1 cellular context compared by ENCODE assay signal in genomic region chr16:30535777-30536190, GRCh38.
A peak's percentile ranks its signal among the peaks of the same experiment; 100 is the strongest.
TF ChIP-seq lines count a peak whose summit lies in the region.

No MANE protein-coding gene starts in this region.

TF ChIP-seq in HepG2, 621 proteins besides CTCF, POLR2A, EP300 and RAD21 (continued from another document and continues in another):
- TF ChIP-seq, protein P1, sequence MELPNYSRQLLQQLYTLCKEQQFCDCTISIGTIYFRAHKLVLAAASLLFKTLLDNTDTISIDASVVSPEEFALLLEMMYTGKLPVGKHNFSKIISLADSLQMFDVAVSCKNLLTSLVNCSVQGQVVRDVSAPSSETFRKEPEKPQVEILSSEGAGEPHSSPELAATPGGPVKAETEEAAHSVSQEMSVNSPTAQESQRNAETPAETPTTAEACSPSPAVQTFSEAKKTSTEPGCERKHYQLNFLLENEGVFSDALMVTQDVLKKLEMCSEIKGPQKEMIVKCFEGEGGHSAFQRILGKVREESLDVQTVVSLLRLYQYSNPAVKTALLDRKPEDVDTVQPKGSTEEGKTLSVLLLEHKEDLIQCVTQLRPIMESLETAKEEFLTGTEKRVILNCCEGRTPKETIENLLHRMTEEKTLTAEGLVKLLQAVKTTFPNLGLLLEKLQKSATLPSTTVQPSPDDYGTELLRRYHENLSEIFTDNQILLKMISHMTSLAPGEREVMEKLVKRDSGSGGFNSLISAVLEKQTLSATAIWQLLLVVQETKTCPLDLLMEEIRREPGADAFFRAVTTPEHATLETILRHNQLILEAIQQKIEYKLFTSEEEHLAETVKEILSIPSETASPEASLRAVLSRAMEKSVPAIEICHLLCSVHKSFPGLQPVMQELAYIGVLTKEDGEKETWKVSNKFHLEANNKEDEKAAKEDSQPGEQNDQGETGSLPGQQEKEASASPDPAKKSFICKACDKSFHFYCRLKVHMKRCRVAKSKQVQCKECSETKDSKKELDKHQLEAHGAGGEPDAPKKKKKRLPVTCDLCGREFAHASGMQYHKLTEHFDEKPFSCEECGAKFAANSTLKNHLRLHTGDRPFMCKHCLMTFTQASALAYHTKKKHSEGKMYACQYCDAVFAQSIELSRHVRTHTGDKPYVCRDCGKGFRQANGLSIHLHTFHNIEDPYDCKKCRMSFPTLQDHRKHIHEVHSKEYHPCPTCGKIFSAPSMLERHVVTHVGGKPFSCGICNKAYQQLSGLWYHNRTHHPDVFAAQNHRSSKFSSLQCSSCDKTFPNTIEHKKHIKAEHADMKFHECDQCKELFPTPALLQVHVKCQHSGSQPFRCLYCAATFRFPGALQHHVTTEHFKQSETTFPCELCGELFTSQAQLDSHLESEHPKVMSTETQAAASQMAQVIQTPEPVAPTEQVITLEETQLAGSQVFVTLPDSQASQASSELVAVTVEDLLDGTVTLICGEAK (IDR thresholded peaks at IDR 0.05): no peak
- TF ChIP-seq, protein P1 (CRISPR knock-in tag; IDR thresholded peaks at IDR 0.05): peak; percentile 70; the same call in 1 of the 2 replicates
- TF ChIP-seq, protein P2, sequence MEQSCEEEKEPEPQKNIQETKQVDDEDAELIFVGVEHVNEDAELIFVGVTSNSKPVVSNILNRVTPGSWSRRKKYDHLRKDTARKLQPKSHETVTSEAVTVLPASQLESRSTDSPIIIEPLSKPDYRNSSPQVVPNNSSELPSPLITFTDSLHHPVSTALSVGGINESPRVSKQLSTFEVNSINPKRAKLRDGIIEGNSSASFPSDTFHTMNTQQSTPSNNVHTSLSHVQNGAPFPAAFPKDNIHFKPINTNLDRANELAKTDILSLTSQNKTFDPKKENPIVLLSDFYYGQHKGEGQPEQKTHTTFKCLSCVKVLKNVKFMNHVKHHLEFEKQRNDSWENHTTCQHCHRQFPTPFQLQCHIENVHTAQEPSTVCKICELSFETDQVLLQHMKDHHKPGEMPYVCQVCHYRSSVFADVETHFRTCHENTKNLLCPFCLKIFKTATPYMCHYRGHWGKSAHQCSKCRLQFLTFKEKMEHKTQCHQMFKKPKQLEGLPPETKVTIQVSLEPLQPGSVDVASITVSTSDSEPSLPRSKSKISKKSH (CRISPR knock-in tag; IDR thresholded peaks at IDR 0.05; ENCODE audit: borderline replicate concordance): peak; percentile 82; the same call in 1 of the 2 replicates
- TF ChIP-seq, protein P3, sequence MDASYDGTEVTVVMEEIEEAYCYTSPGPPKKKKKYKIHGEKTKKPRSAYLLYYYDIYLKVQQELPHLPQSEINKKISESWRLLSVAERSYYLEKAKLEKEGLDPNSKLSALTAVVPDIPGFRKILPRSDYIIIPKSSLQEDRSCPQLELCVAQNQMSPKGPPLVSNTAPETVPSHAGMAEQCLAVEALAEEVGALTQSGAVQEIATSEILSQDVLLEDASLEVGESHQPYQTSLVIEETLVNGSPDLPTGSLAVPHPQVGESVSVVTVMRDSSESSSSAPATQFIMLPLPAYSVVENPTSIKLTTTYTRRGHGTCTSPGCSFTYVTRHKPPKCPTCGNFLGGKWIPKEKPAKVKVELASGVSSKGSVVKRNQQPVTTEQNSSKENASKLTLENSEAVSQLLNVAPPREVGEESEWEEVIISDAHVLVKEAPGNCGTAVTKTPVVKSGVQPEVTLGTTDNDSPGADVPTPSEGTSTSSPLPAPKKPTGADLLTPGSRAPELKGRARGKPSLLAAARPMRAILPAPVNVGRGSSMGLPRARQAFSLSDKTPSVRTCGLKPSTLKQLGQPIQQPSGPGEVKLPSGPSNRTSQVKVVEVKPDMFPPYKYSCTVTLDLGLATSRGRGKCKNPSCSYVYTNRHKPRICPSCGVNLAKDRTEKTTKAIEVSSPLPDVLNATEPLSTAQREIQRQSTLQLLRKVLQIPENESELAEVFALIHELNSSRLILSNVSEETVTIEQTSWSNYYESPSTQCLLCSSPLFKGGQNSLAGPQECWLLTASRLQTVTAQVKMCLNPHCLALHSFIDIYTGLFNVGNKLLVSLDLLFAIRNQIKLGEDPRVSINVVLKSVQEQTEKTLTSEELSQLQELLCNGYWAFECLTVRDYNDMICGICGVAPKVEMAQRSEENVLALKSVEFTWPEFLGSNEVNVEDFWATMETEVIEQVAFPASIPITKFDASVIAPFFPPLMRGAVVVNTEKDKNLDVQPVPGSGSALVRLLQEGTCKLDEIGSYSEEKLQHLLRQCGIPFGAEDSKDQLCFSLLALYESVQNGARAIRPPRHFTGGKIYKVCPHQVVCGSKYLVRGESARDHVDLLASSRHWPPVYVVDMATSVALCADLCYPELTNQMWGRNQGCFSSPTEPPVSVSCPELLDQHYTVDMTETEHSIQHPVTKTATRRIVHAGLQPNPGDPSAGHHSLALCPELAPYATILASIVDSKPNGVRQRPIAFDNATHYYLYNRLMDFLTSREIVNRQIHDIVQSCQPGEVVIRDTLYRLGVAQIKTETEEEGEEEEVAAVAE (CRISPR knock-in tag; IDR thresholded peaks at IDR 0.05; ENCODE audit: borderline replicate concordance): peak; percentile 76; the same call in 1 of the 2 replicates
- TF ChIP-seq, protein P4, sequence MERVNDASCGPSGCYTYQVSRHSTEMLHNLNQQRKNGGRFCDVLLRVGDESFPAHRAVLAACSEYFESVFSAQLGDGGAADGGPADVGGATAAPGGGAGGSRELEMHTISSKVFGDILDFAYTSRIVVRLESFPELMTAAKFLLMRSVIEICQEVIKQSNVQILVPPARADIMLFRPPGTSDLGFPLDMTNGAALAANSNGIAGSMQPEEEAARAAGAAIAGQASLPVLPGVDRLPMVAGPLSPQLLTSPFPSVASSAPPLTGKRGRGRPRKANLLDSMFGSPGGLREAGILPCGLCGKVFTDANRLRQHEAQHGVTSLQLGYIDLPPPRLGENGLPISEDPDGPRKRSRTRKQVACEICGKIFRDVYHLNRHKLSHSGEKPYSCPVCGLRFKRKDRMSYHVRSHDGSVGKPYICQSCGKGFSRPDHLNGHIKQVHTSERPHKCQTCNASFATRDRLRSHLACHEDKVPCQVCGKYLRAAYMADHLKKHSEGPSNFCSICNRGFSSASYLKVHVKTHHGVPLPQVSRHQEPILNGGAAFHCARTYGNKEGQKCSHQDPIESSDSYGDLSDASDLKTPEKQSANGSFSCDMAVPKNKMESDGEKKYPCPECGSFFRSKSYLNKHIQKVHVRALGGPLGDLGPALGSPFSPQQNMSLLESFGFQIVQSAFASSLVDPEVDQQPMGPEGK (CRISPR knock-in tag; IDR thresholded peaks at IDR 0.05): peak; percentile 41; the same call in 1 of the 2 replicates
- TF ChIP-seq ZNF678 (CRISPR knock-in tag; IDR thresholded peaks at IDR 0.05): peak; percentile 21; the same call in 1 of the 2 replicates
- TF ChIP-seq ZBTB43 (CRISPR knock-in tag; conservative IDR thresholded peaks at IDR 0.05): 0 out of 2 replicates have a peak, but pooled peaks have one; percentile 31
- TF ChIP-seq, protein P5, sequence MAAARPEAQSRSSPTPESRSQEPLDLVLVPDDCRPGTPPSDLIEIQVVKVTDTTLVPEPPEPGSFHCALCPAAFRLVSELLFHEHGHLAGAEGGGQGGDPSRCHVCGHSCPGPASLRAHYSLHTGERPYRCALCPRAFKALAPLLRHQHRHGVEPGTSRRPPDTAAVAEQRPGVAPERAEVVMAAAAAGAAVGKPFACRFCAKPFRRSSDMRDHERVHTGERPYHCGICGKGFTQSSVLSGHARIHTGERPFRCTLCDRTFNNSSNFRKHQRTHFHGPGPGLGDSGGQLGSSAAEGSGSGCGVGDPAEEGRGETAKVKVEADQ (CRISPR knock-in tag; IDR thresholded peaks at IDR 0.05; ENCODE audit: borderline replicate concordance): no peak
- TF ChIP-seq DRAP1 (CRISPR knock-in tag; IDR thresholded peaks at IDR 0.05): 0 out of 2 replicates have a peak, but pooled peaks have one; percentile 29
- peak; percentile 70 for TF ChIP-seq ZMYM3 (CRISPR knock-in tag; IDR thresholded peaks at IDR 0.05)
- no peak for TF ChIP-seq CAMTA2 (CRISPR knock-in tag; IDR thresholded peaks at IDR 0.05; ENCODE audit: borderline replicate concordance)
- TF ChIP-seq ZNF563 (CRISPR knock-in tag; IDR thresholded peaks at IDR 0.05): peak; percentile 55; the same call in 1 of the 2 replicates
- TF ChIP-seq ZNF264 (CRISPR knock-in tag; IDR thresholded peaks at IDR 0.05): no peak; the same call in 1 of the 2 replicates
- TF ChIP-seq HDAC1 (CRISPR knock-in tag; IDR thresholded peaks at IDR 0.05): no peak
- TF ChIP-seq PRMT3 (CRISPR knock-in tag; IDR thresholded peaks at IDR 0.05; ENCODE audit: borderline replicate concordance, low read depth): no peak
- 0 out of 2 replicates have a peak, but pooled peaks have one; percentile 48 for TF ChIP-seq ZNF564 (CRISPR knock-in tag; IDR thresholded peaks at IDR 0.05)
- no peak for TF ChIP-seq ZNF776 (CRISPR knock-in tag; IDR thresholded peaks at IDR 0.05)
- TF ChIP-seq ZNF274 (CRISPR knock-in tag; IDR thresholded peaks at IDR 0.05): peak; percentile 65
- no peak for TF ChIP-seq NCOA2 (CRISPR knock-in tag; IDR thresholded peaks at IDR 0.05)
- TF ChIP-seq ZNF709 (CRISPR knock-in tag; IDR thresholded peaks at IDR 0.05): no peak
- no peak for TF ChIP-seq NR1H2 (CRISPR knock-in tag; IDR thresholded peaks at IDR 0.05; ENCODE audit: borderline replicate concordance, low read depth)
- peak; percentile 68 for TF ChIP-seq PITX1 (CRISPR knock-in tag; IDR thresholded peaks at IDR 0.05)
- TF ChIP-seq ZNF557 (CRISPR knock-in tag; IDR thresholded peaks at IDR 0.05): no peak; the same call in 1 of the 2 replicates
- TF ChIP-seq, protein P6, sequence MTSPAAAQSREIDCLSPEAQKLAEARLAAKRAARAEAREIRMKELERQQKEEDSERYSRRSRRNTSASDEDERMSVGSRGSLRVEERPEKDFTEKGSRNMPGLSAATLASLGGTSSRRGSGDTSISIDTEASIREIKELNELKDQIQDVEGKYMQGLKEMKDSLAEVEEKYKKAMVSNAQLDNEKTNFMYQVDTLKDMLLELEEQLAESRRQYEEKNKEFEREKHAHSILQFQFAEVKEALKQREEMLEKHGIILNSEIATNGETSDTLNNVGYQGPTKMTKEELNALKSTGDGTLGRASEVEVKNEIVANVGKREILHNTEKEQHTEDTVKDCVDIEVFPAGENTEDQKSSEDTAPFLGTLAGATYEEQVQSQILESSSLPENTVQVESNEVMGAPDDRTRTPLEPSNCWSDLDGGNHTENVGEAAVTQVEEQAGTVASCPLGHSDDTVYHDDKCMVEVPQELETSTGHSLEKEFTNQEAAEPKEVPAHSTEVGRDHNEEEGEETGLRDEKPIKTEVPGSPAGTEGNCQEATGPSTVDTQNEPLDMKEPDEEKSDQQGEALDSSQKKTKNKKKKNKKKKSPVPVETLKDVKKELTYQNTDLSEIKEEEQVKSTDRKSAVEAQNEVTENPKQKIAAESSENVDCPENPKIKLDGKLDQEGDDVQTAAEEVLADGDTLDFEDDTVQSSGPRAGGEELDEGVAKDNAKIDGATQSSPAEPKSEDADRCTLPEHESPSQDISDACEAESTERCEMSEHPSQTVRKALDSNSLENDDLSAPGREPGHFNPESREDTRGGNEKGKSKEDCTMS (CRISPR knock-in tag; conservative IDR thresholded peaks at IDR 0.05): no peak
- no peak for TF ChIP-seq BCL6 (CRISPR knock-in tag; IDR thresholded peaks at IDR 0.05)
- 0 out of 2 replicates have a peak, but pooled peaks have one; percentile 2 for TF ChIP-seq CHCHD3 (CRISPR knock-in tag; IDR thresholded peaks at IDR 0.05)
- no peak; the same call in 1 of the 2 replicates for TF ChIP-seq TAF1 (CRISPR knock-in tag; IDR thresholded peaks at IDR 0.05)
- no peak for TF ChIP-seq ZNF331 (CRISPR knock-in tag; IDR thresholded peaks at IDR 0.05)
- no peak for TF ChIP-seq ATAD3A (CRISPR knock-in tag; IDR thresholded peaks at IDR 0.05)
- TF ChIP-seq STAT5B (CRISPR knock-in tag; IDR thresholded peaks at IDR 0.05): 0 out of 2 replicates have a peak, but pooled peaks have one; percentile 14
- TF ChIP-seq SIX4 (CRISPR knock-in tag; IDR thresholded peaks at IDR 0.05): no peak
- TF ChIP-seq, protein P7, sequence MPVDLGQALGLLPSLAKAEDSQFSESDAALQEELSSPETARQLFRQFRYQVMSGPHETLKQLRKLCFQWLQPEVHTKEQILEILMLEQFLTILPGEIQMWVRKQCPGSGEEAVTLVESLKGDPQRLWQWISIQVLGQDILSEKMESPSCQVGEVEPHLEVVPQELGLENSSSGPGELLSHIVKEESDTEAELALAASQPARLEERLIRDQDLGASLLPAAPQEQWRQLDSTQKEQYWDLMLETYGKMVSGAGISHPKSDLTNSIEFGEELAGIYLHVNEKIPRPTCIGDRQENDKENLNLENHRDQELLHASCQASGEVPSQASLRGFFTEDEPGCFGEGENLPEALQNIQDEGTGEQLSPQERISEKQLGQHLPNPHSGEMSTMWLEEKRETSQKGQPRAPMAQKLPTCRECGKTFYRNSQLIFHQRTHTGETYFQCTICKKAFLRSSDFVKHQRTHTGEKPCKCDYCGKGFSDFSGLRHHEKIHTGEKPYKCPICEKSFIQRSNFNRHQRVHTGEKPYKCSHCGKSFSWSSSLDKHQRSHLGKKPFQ (CRISPR knock-in tag; IDR thresholded peaks at IDR 0.05; ENCODE audit: insufficient replicate concordance): peak; percentile 83
